In the genomic region with DNA sequence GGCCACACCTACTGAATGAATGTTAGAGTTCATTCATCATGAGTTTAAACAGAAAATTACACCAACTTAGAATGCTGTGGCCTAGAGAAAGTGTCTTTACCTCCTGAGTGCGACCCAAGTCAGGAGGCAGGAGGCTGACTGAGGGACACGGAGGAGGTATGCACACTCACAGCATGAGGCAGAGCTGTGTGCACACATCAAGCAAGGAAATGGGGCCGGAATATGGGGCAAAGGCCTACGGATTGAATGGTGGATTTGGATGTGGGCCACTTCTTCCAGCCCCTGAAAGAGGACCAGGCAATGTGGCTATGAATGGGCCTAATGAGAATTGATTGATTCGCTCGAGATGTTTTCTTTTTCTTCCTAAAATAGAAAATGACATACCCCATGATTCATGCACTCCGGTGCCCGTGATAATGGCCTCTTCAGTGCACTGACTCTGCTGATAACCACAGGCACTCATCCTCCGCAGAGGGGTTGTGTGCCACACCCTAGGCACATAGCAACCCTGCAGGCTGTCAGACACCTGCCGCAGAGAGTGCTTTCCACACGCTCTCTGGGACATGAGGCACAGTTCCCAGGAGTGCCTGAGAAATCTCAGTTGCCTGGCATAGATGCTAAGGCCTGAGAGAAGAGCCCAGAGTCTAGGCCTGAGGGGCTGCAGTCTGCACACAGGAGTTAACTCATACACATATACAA, we compare ENCODE assay signal across 10 cellular contexts.
A peak's percentile ranks its signal among the peaks of the same experiment; 100 is the strongest.
DNase-seq lines count a peak whose midpoint lies in the region; ATAC-seq and TF ChIP-seq lines count a peak whose summit lies in the region.
"Had no signal": no experiment of that assay in that cellular context is flagged by ENCODE, and none has a peak within 500 bp of the region (broad histone marks: within the 10 kb centered on the region; RNA-seq: fewer than 3 reads in every experiment).

No MANE protein-coding gene starts in this region.

- H3K36me3 ChIP-seq in lower lobe of right lung = no peaks in the 10 kb centered on the region

- ATAC-seq in lower lobe of right lung (peak; percentile 45 to 78), GM18907 (IDR thresholded peaks at IDR 0.05; ENCODE audit: unreplicated experiment) (no peak), HG02642 (IDR thresholded peaks at IDR 0.05; ENCODE audit: poor library complexity, unreplicated experiment) (no peak), HG03159 (IDR thresholded peaks at IDR 0.05; ENCODE audit: unreplicated experiment) (no peak)

- H3K4me1 Mint-ChIP-seq in activated CD4-positive, alpha-beta T cell treated with anti-CD3 and anti-CD28 coated beads, Interleukin-2, amount 10 ng/mL, durations not matched to agents 24 days and 14 days = no peaks in the 10 kb centered on the region

- no peaks in the 10 kb centered on the region for H3K27me3 Mint-ChIP-seq in activated CD4-positive, alpha-beta T cell treated with anti-CD3 and anti-CD28 coated beads, Interleukin-2, amount 10 ng/mL, durations not matched to agents 24 days and 14 days

- no peaks in the 10 kb centered on the region for H3K4me1 ChIP-seq in lower lobe of right lung

- no peak overlapping the region for H3K4me3 Mint-ChIP-seq in activated CD4-positive, alpha-beta T cell treated with anti-CD3 and anti-CD28 coated beads, Interleukin-2, amount 10 ng/mL, durations not matched to agents 24 days and 14 days

- TF ChIP-seq CTCF in lower lobe of right lung (IDR thresholded peaks at IDR 0.05) = no peak

- no peaks in the 10 kb centered on the region for H3K9me3 Mint-ChIP-seq in activated CD4-positive, alpha-beta T cell treated with anti-CD3 and anti-CD28 coated beads, Interleukin-2, amount 10 ng/mL, durations not matched to agents 24 days and 14 days

- H3K9me3 ChIP-seq in lower lobe of right lung = no peaks in the 10 kb centered on the region

- H3K27ac ChIP-seq in angular gyrus (ENCODE audit: low read depth, low read length) (peak overlapping the region; percentile 69), lower lobe of right lung (no peak overlapping the region)
- H3K27ac ChIP-seq: skin epidermis had no signal

- H3K27me3 ChIP-seq in lower lobe of right lung (ENCODE audit: low read depth) = no peaks in the 10 kb centered on the region

- DNase-seq in COLO668 (lab: John Stamatoyannopoulos, UW; ENCODE audit: unreplicated experiment) (peak; percentile 95), NCI-H1417 treated with DMSO at 0.1 percent for 48 hours (lab: John Stamatoyannopoulos, UW) (peak; percentile 38), lower lobe of right lung (no peak)
- no peak for DNase-seq in activated CD4-positive, alpha-beta T cell treated with anti-CD3 and anti-CD28 coated beads, Interleukin-2, amount 10 ng/mL, durations not matched to agents 24 days and 14 days
- DNase-seq: NCI-H1694 had no signal

- no peaks in the 10 kb centered on the region for H3K36me3 Mint-ChIP-seq in activated CD4-positive, alpha-beta T cell treated with anti-CD3 and anti-CD28 coated beads, Interleukin-2, amount 10 ng/mL, durations not matched to agents 24 days and 14 days (ENCODE audit: low read depth)

- H3K27ac Mint-ChIP-seq in activated CD4-positive, alpha-beta T cell treated with anti-CD3 and anti-CD28 coated beads, Interleukin-2, amount 10 ng/mL, durations not matched to agents 24 days and 14 days = no peak overlapping the region

- H3K4me3 ChIP-seq in lower lobe of right lung = no peak overlapping the region
- H3K4me3 ChIP-seq: skin epidermis had no signal

- intact Hi-C loops in lower lobe of right lung (cut with DNase I) = no loop called here
- intact Hi-C loops in activated CD4-positive, alpha-beta T cell treated with anti-CD3 and anti-CD28 coated beads, Interleukin-2, amount 10 ng/mL, durations not matched to agents 24 days and 14 days (cut with micrococcal nuclease) = no loop called here

Comparison
In these comparisons a context has a peak if more than half of its experiments do, and no peak if none do; other contexts are left out.
1. DNase-seq: peak in COLO668 (single experiment) and NCI-H1417 treated with DMSO at 0.1 percent for 48 hours (single experiment); none in lower lobe of right lung (single experiment) and activated CD4-positive, alpha-beta T cell treated with anti-CD3 and anti-CD28 coated beads, Interleukin-2, amount 10 ng/mL, durations not matched to agents 24 days and 14 days (single experiment).
2. ATAC-seq: peak in lower lobe of right lung (2 of 2); none in GM18907 (single experiment), HG02642 (single experiment) and HG03159 (single experiment).